Comparison of ENCODE assay signal across 1 cellular context in genomic region chr1:79259390-79260336, GRCh38.
TF ChIP-seq lines count a peak whose summit lies in the region.

No MANE protein-coding gene starts in this region.

TF ChIP-seq in HepG2, 621 proteins besides CTCF, POLR2A, EP300 and RAD21 (continued from another document):
- no peak for TF ChIP-seq TIGD3 (CRISPR knock-in tag; IDR thresholded peaks at IDR 0.05; ENCODE audit: borderline replicate concordance)
- no peak for TF ChIP-seq FOSL2 (CRISPR knock-in tag; IDR thresholded peaks at IDR 0.05)
- TF ChIP-seq ZNF205 (CRISPR knock-in tag; IDR thresholded peaks at IDR 0.05): no peak
- TF ChIP-seq SP4 (CRISPR knock-in tag; IDR thresholded peaks at IDR 0.05): no peak
- no peak for TF ChIP-seq ZNF644 (CRISPR knock-in tag; IDR thresholded peaks at IDR 0.05; ENCODE audit: low read depth)
- TF ChIP-seq GTF2F1 (IDR thresholded peaks at IDR 0.05; ENCODE audit: low read length): no peak
- no peak for TF ChIP-seq FOXA3 (CRISPR knock-in tag; IDR thresholded peaks at IDR 0.05)
- no peak for TF ChIP-seq ETV6 (CRISPR knock-in tag; conservative IDR thresholded peaks at IDR 0.05)
- TF ChIP-seq DBP (CRISPR knock-in tag; IDR thresholded peaks at IDR 0.05; ENCODE audit: not compliant biosample characterization): no peak
TF ChIP-seq in HepG2: peak in this region for 3.
